Comparison of ENCODE assay signal across 11 cellular contexts in genomic region chr6:44012078-44012493, GRCh38.
DNase-seq lines count a peak whose midpoint lies in the region; ATAC-seq and TF ChIP-seq lines count a peak whose summit lies in the region.
"Had no signal": no experiment of that assay in that cellular context is flagged by ENCODE, and none has a peak within 500 bp of the region (broad histone marks: within the 10 kb centered on the region; RNA-seq: fewer than 3 reads in every experiment).

No MANE protein-coding gene starts in this region.

- no peak for TF ChIP-seq CTCF in MCF 10A (IDR thresholded peaks at IDR 0.05; ENCODE audit: unreplicated experiment)
- no peak for TF ChIP-seq CTCF in breast epithelium (IDR thresholded peaks at IDR 0.05)
- TF ChIP-seq CTCF in foreskin fibroblast (IDR thresholded peaks at IDR 0.05; ENCODE audit: low read depth, low read length): no peak

- no peak overlapping the region for H3K27ac ChIP-seq in breast epithelium
- no peak overlapping the region for H3K27ac ChIP-seq in aorta (ENCODE audit: low read depth in 1 of 2, low read length in 2 of 2)
- H3K27ac ChIP-seq: C4-2B had no signal

- no peak for TF ChIP-seq POLR2A in breast epithelium (IDR thresholded peaks at IDR 0.05)

- H3K4me3 ChIP-seq in breast epithelium (no peak overlapping the region), foreskin fibroblast (ENCODE audit: low read depth in 1 of 2, low read length in 2 of 2) (no peak overlapping the region), aorta (ENCODE audit: low read length in 2 of 2) (no peak overlapping the region)

- H3K9me3 Mint-ChIP-seq in MCF 10A (ENCODE audit: unreplicated experiment): no peaks in the 10 kb centered on the region
- H3K9me3 Mint-ChIP-seq: effector memory CD8-positive, alpha-beta T cell had no signal

- POLR2A ChIA-PET in MCF 10A (lab: Yijun Ruan, JAX): interaction anchor here (0.7 to 1.5 kb wide), 2 partner anchors 9 to 14 kb away, joined by 3 read pairs; no protein-coding TSS in a partner anchor

- intact Hi-C loops in MCF 10A (cut with micrococcal nuclease): loop anchor here (1.0 to 5.0 kb wide), 3 partner anchors 46 to 240 kb away; partner anchors contain the start of gene VEGFA
- intact Hi-C loops in breast epithelium (cut with DNase I; ENCODE audit: low total_unique reads): no loop called here
- intact Hi-C loops in aorta (cut with DNase I): no loop called here

- WGBS in aorta, 2 donors: 70% methylated on average over 3 of the region's 3 CpGs

- H3K36me3 Mint-ChIP-seq in MCF 10A (ENCODE audit: insufficient read depth, unreplicated experiment): no peaks in the 10 kb centered on the region

- H3K27me3 Mint-ChIP-seq in MCF 10A (ENCODE audit: insufficient read depth, unreplicated experiment): no peaks in the 10 kb centered on the region

- ATAC-seq in aorta (ENCODE audit: low FRiP score): peak; percentile 47
- ATAC-seq: effector memory CD8-positive, alpha-beta T cell had no signal

- DNase-seq in MCF 10A (ENCODE audit: unreplicated experiment) (peak; percentile 98), breast epithelium (ENCODE audit: low spot score in 2 of 2) (no peak), SKM-1 treated with dmso at 0.1 percent for 144 hours (lab: John Stamatoyannopoulos, UW; ENCODE audit: unreplicated experiment) (peak; percentile 94), foreskin fibroblast (peak; percentile 98), aorta (peak; percentile 44 to 55), NCI-H2029 treated with DMSO at 0.1 percent for 48 hours (lab: John Stamatoyannopoulos, UW) (no peak), COLO829 (ENCODE audit: low spot score) (no peak)
- DNase-seq in activated CD4-positive, alpha-beta T cell treated with anti-CD3 and anti-CD28 coated beads for 48 hours: no peak
- DNase-seq: effector memory CD8-positive, alpha-beta T cell; NCI-H524 treated with DMSO at 0.1 percent for 48 hours had no signal

- peak overlapping the region; percentile 94 for H3K27ac Mint-ChIP-seq in MCF 10A (ENCODE audit: low read depth, unreplicated experiment)
- H3K27ac Mint-ChIP-seq: effector memory CD8-positive, alpha-beta T cell had no signal

- H3K27me3 ChIP-seq in breast epithelium (no peaks in the 10 kb centered on the region), aorta (ENCODE audit: control insufficient read depth in 1 of 2, insufficient read depth in 2 of 2, low read length in 1 of 2) (no peaks in the 10 kb centered on the region)

- peaks cover 48% of the 10 kb centered on the region for H3K4me1 Mint-ChIP-seq in MCF 10A (ENCODE audit: insufficient read depth, unreplicated experiment)

- H3K9me3 ChIP-seq in breast epithelium: no peaks in the 10 kb centered on the region
- H3K9me3 ChIP-seq in aorta (ENCODE audit: control insufficient read depth, low read length): no peaks in the 10 kb centered on the region

- CTCF ChIA-PET in MCF 10A (lab: Yijun Ruan, JAX): interaction anchor here (0.7 to 1.4 kb wide), 2 partner anchors 10 to 122 kb away, joined by 3 to 5 read pairs; no protein-coding TSS in a partner anchor

- H3K36me3 ChIP-seq in breast epithelium: no peaks in the 10 kb centered on the region
- H3K36me3 ChIP-seq in aorta (ENCODE audit: control insufficient read depth in 1 of 2, insufficient read depth in 2 of 2, low read length in 1 of 2): no peaks in the 10 kb centered on the region

- BruUV-seq in MCF 10A (replicated peaks; lab: Mats Ljungman, UMichigan): no TSS peak

- peak overlapping the region; percentile 38 for H3K4me3 Mint-ChIP-seq in MCF 10A (ENCODE audit: unreplicated experiment)
- H3K4me3 Mint-ChIP-seq: effector memory CD8-positive, alpha-beta T cell had no signal

- H3K4me1 ChIP-seq in breast epithelium (no peaks in the 10 kb centered on the region), aorta (ENCODE audit: control insufficient read depth in 1 of 2, insufficient read depth in 2 of 2, low read length in 2 of 2) (no peaks in the 10 kb centered on the region)

Comparison
In these comparisons a context has a peak if more than half of its experiments do, and no peak if none do; other contexts are left out.
1. DNase-seq: peak in MCF 10A (single experiment), SKM-1 treated with dmso at 0.1 percent for 144 hours (single experiment), foreskin fibroblast (2 of 2) and aorta (2 of 2); none in breast epithelium (0 of 2), activated CD4-positive, alpha-beta T cell treated with anti-CD3 and anti-CD28 coated beads for 48 hours (single experiment), NCI-H2029 treated with DMSO at 0.1 percent for 48 hours (single experiment) and COLO829 (single experiment).